Comparison of ENCODE assay signal across 8 cellular contexts in the genomic region with DNA sequence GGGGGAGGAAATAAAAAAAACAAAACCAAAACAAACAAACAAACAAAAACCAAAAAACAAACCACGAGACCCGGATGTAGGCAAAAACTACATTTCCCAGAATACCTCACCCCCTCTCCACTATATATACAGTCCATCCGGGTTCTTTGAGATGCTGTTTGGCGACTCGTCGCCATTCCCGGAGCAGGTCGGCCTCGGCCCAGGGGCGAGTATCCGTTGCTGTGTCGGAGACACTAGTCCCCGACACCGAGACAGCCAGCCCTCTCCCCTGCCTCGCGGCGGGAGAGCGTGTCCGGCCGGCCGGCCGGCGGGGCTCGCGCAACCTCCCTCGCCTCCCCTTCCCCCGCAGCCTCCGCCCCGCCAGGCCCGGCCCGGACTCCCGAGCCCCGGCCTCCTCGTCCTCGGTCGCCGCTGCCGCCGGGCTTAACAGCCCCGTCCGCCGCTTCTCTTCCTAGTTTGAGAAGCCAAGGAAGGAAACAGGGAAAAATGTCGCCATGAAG. TPM values are rescaled to one million over a fixed set of nuclear protein-coding genes. Genes with fewer than 3 reads are reported as not detected.
DNase-seq lines count a peak whose midpoint lies in the region; ATAC-seq and TF ChIP-seq lines count a peak whose summit lies in the region.

A gene (plus strand): TSS at position 154 of the 500 bp plus-strand sequence. CDS start 456 bp downstream, outside the sequence.

- WGBS in lower leg skin, 2 donors, result 0 to 2% methylated on average over 32 to 38 of the region's 43 CpGs

- H3K36me3 Mint-ChIP-seq in activated CD8-positive, alpha-beta T cell treated with anti-CD3 and anti-CD28 coated beads, Interleukin-2, amount 10 ng/mL, durations not matched to agents 7 days and 5 days (ENCODE audit: low read depth), result peaks cover 37% of the 10 kb centered on the region

- peak within 1 kb of the TSS; percentile 91 to 95 (median 92) for H3K27ac ChIP-seq in BLaER1 treated with 17β-estradiol and CSF1 and Interleukin-3, amounts not matched to agents 10 nM and 100 nM
- peak within 1 kb of the TSS; percentile 78 for H3K27ac ChIP-seq in HL-60 (replicated peaks)

- no peak for TF ChIP-seq CTCF in HL-60 (IDR thresholded peaks at IDR 0.05; ENCODE audit: insufficient read depth, low read length)
- TF ChIP-seq CTCF in lower leg skin (IDR thresholded peaks at IDR 0.05), result no peak

- ATAC-seq in GM19328 (IDR thresholded peaks at IDR 0.05; ENCODE audit: unreplicated experiment), result peak; percentile 65
- peak; percentile 75 for ATAC-seq in activated CD8-positive, alpha-beta T cell treated with anti-CD3 and anti-CD28 coated beads, Interleukin-2, amount 10 ng/mL, durations not matched to agents 7 days and 5 days

- peak within 1 kb of the TSS; percentile 88 for H3K4me3 Mint-ChIP-seq in activated CD8-positive, alpha-beta T cell treated with anti-CD3 and anti-CD28 coated beads, Interleukin-2, amount 10 ng/mL, durations not matched to agents 7 days and 5 days

- H3K4me1 Mint-ChIP-seq in activated CD8-positive, alpha-beta T cell treated with anti-CD3 and anti-CD28 coated beads, Interleukin-2, amount 10 ng/mL, durations not matched to agents 7 days and 5 days (ENCODE audit: low read depth), result peaks cover 52% of the 10 kb centered on the region

- CTCF ChIA-PET in activated CD8-positive, alpha-beta T cell treated with anti-CD3 and anti-CD28 coated beads, Interleukin-2, amount 10 ng/mL, durations not matched to agents 7 days and 5 days (lab: Charles Lee), result interaction anchor here (0.5 to 1.5 kb wide), 3 partner anchors 48 to 430 kb away, joined by 3 to 11 read pairs (median 3); a partner anchor contains a TSS

- peak in 1 of 2 donors; percentile 85 for TF ChIP-seq POLR2A in lower leg skin (IDR thresholded peaks at IDR 0.05)

- H3K27ac Mint-ChIP-seq in activated CD8-positive, alpha-beta T cell treated with anti-CD3 and anti-CD28 coated beads, Interleukin-2, amount 10 ng/mL, durations not matched to agents 7 days and 5 days, result peak within 1 kb of the TSS; percentile 87

- peak within 1 kb of the TSS; percentile 88 to 100 (median 96) for H3K4me3 ChIP-seq in BLaER1 treated with 17β-estradiol and CSF1 and Interleukin-3, amounts not matched to agents 10 nM and 100 nM
- H3K4me3 ChIP-seq in HL-60 (replicated peaks; ENCODE audit: insufficient read depth, low read length) (peak within 1 kb of the TSS; percentile 90), lower leg skin (ENCODE audit: low read depth, poor library complexity, severe bottlenecking) (peak within 1 kb of the TSS; percentile 99)

- H3K9me3 ChIP-seq in BLaER1 treated with 17β-estradiol and CSF1 and Interleukin-3, amounts not matched to agents 10 nM and 100 nM (replicated peaks in 1 of 11), result no peaks in the 10 kb centered on the region

- intact Hi-C loops in lower leg skin (cut with DNase I; ENCODE audit: low total_unique reads), result no loop called here

- H4K20me1 ChIP-seq in BLaER1 treated with 17β-estradiol and CSF1 and Interleukin-3, amounts not matched to agents 10 nM and 100 nM, result peaks cover 41 to 49% (median 47%) of the 10 kb centered on the region in 11 experiments

- H3K27me3 ChIP-seq in BLaER1 treated with 17β-estradiol and CSF1 and Interleukin-3, amounts not matched to agents 10 nM and 100 nM, result no peaks in the 10 kb centered on the region
- no peaks in the 10 kb centered on the region for H3K27me3 ChIP-seq in HL-60 (ENCODE audit: insufficient read depth, poor library complexity, severe bottlenecking)

- H3K4me2 ChIP-seq in BLaER1 treated with 17β-estradiol and CSF1 and Interleukin-3, amounts not matched to agents 10 nM and 100 nM, result peak within 1 kb of the TSS; percentile 85 to 98 (median 92)

- DNase-seq in HL-60 (ENCODE audit: low read depth in 1 of 2, low spot score in 1 of 2), result peak; percentile 63 to 81
- peak; percentile 90 for DNase-seq in NCI-H82 treated with DMSO at 0.1 percent for 48 hours (lab: John Stamatoyannopoulos, UW; ENCODE audit: unreplicated experiment)
- DNase-seq in activated CD8-positive, alpha-beta T cell treated with anti-CD3 and anti-CD28 coated beads, Interleukin-2, amount 10 ng/mL, durations not matched to agents 7 days and 5 days, result peak; percentile 83
- DNase-seq in effector CD4-positive, alpha-beta T cell, result peak; percentile 73
- peak; percentile 78 to 94 for DNase-seq in lower leg skin (ENCODE audit: low spot score in 2 of 2)
- peak; percentile 57 to 64 for DNase-seq in stimulated activated CD4-positive, alpha-beta T cell treated with anti-CD3 and anti-CD28 coated beads, Interleukin-4, amount 100 ng/mL, for 4 hours

- peaks cover 19 to 35% (median 31%) of the 10 kb centered on the region in 11 experiments for H3K36me3 ChIP-seq in BLaER1 treated with 17β-estradiol and CSF1 and Interleukin-3, amounts not matched to agents 10 nM and 100 nM

- H3K27me3 Mint-ChIP-seq in activated CD8-positive, alpha-beta T cell treated with anti-CD3 and anti-CD28 coated beads, Interleukin-2, amount 10 ng/mL, durations not matched to agents 7 days and 5 days (ENCODE audit: low read depth), result no peaks in the 10 kb centered on the region

- POLR2A ChIA-PET in activated CD8-positive, alpha-beta T cell treated with anti-CD3 and anti-CD28 coated beads, Interleukin-2, amount 10 ng/mL, durations not matched to agents 7 days and 5 days (lab: Charles Lee), result interaction anchor here (0.6 to 1.6 kb wide), 7 partner anchors 9 to 552 kb away, joined by 3 to 6 read pairs (median 4); a partner anchor contains a TSS

- peak within 1 kb of the TSS; percentile 95 to 99 (median 96) for H3K9ac ChIP-seq in BLaER1 treated with 17β-estradiol and CSF1 and Interleukin-3, amounts not matched to agents 10 nM and 100 nM

- H3K9me3 Mint-ChIP-seq in activated CD8-positive, alpha-beta T cell treated with anti-CD3 and anti-CD28 coated beads, Interleukin-2, amount 10 ng/mL, durations not matched to agents 7 days and 5 days (ENCODE audit: insufficient read depth), result no peaks in the 10 kb centered on the region

- H3K4me1 ChIP-seq in BLaER1 treated with 17β-estradiol and CSF1 and Interleukin-3, amounts not matched to agents 10 nM and 100 nM, result peaks cover 49 to 57% (median 51%) of the 10 kb centered on the region in 10 experiments

RNA-seq across cellular contexts. Expression of the gene that starts here (rescaled TPM):
- total RNA-seq in activated CD8-positive, alpha-beta T cell treated with anti-CD3 and anti-CD28 coated beads, Interleukin-2, amount 10 ng/mL, durations not matched to agents 7 days and 5 days, result 100 to 1,000 TPM; 192 to 204 TPM
- 100 to 1,000 TPM in 3 of 4 donors, 10 to 100 TPM in 1; 99.9 to 162 (median 118) TPM for total RNA-seq in lower leg skin

Comparison
In these comparisons a context has a peak if more than half of its experiments do, and no peak if none do; other contexts are left out.
1. Peak in every context shown above with its lines: DNase-seq, ATAC-seq, H3K4me3 ChIP-seq and H3K27ac ChIP-seq.